ENCODE assay signal across 27 cellular contexts in the genomic region with DNA sequence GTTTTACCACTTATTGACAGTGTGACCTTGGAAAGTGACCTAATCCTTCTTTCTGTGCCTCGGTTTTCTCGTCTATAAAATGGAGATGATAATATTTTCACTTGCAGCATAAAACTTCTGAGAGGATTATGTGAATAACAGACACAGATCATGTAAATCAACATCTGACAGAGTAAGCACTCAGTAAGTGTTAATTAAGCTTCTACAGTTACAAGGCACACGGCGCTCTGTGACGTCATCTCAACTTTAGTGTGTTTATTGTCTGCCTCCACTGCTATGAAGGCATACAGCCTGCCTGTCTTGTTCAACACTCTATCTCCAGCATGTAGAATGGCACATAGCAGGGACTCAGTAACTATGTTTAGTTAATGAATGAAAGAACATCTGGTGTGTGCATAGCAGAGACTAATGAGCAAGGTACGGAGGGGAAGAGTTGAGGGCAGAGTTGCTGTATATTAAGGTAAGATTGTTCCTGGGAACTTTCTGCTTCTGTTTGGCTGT.
A peak's percentile ranks its signal among the peaks of the same experiment; 100 is the strongest.
DNase-seq lines count a peak whose midpoint lies in the region; ATAC-seq, FAIRE-seq and TF ChIP-seq lines count a peak whose summit lies in the region.
"Had no signal": no experiment of that assay in that cellular context is flagged by ENCODE, and none has a peak within 500 bp of the region (broad histone marks: within the 10 kb centered on the region; RNA-seq: fewer than 3 reads in every experiment).

No MANE protein-coding gene starts in this region.

- peak; percentile 8 for ATAC-seq in stimulated activated memory B cell treated with anti-CD40 and anti-IgM and Interleukin-4, amounts not matched to agents 10 μg/mL and 1 μg/mL and 100 μg/mL, for 72 hours
- ATAC-seq: CD8-positive, alpha-beta T cell; heart right ventricle; right cardiac atrium; stimulated activated naive CD8-positive, alpha-beta T cell treated with anti-CD3 and anti-CD28 coated beads, Interleukin-15, amount 100 ng/mL, for 72 hours had no signal

- no peak overlapping the region for H3K4me3 ChIP-seq in kidney (ENCODE audit: low read length in 2 of 2)
- no peak overlapping the region for H3K4me3 ChIP-seq in vagina
- H3K4me3 ChIP-seq: heart right ventricle, ovary had no signal

- intact Hi-C loops in kidney (cut with DNase I), result no loop called here
- intact Hi-C loops in vagina (cut with DNase I), result no loop called here

- no peaks in the 10 kb centered on the region for H3K27me3 Mint-ChIP-seq in stimulated activated memory B cell treated with anti-CD40 and anti-IgM and Interleukin-4, amounts not matched to agents 10 μg/mL and 1 μg/mL and 100 μg/mL, for 72 hours

- no peak for TF ChIP-seq CTCF in kidney (IDR thresholded peaks at IDR 0.05; ENCODE audit: borderline replicate concordance, extremely low read depth, insufficient read depth)
- TF ChIP-seq CTCF in vagina (IDR thresholded peaks at IDR 0.05), result no peak
- TF ChIP-seq CTCF in GM13976 (IDR thresholded peaks at IDR 0.05; ENCODE audit: borderline replicate concordance, control extremely low read depth, extremely low read depth, insufficient read depth, missing control alignments), result no peak

- H3K36me3 ChIP-seq in kidney (ENCODE audit: control insufficient read depth in 1 of 2, insufficient read depth in 2 of 2, low read length in 2 of 2) (no peaks in the 10 kb centered on the region), vagina (no peaks in the 10 kb centered on the region)
- H3K36me3 ChIP-seq: brain microvascular endothelial cell, heart right ventricle, ovary, WERI-Rb-1 had no signal

- H3K9me3 Mint-ChIP-seq in stimulated activated memory B cell treated with anti-CD40 and anti-IgM and Interleukin-4, amounts not matched to agents 10 μg/mL and 1 μg/mL and 100 μg/mL, for 72 hours, result peaks cover 9% of the 10 kb centered on the region
- H3K9me3 Mint-ChIP-seq: activated CD4-positive, alpha-beta T cell treated with anti-CD3 and anti-CD28 coated beads, Interleukin-2, amount 10 ng/mL, durations not matched to agents 24 days and 14 days; CD8-positive, alpha-beta T cell; nephron progenitor cell; stimulated activated naive CD8-positive, alpha-beta T cell treated with anti-CD3 and anti-CD28 coated beads, Interleukin-15, amount 100 ng/mL, for 72 hours had no signal

- peak; percentile 50 for FAIRE-seq in kidney (lab: Jason Lieb, UNC)

- no peak overlapping the region for H3K9ac ChIP-seq in kidney (ENCODE audit: low read length in 2 of 2)

- in situ Hi-C loops in GM13976 (cut with MboI; ENCODE audit: low sequenced_read_pairs, unreplicated experiment), result no loop called here

- peaks cover 10 to 13% of the 10 kb centered on the region in 2 donors for H3K4me1 ChIP-seq in kidney (ENCODE audit: control insufficient read depth in 1 of 2, insufficient read depth in 1 of 2, low read depth in 1 of 2, low read length in 2 of 2)
- H3K4me1 ChIP-seq in vagina, result peaks cover 15% of the 10 kb centered on the region

- DNase-seq in NCI-H2171 treated with DMSO at 0.1 percent for 48 hours (lab: John Stamatoyannopoulos, UW) (peak; percentile 36), NCI-H2171 (lab: John Stamatoyannopoulos, UW) (no peak), NCI-H774 (lab: John Stamatoyannopoulos, UW) (peak; percentile 13), kidney (no peak), vagina (ENCODE audit: extremely low spot score in 2 of 2) (no peak), GM13976 (ENCODE audit: low spot score) (no peak), NOMO-1 treated with DMSO at 0.1 percent for 48 hours (lab: John Stamatoyannopoulos, UW; ENCODE audit: unreplicated experiment) (no peak)
- DNase-seq: activated CD4-positive, alpha-beta T cell treated with anti-CD3 and anti-CD28 coated beads, Interleukin-2, amount 10 ng/mL, durations not matched to agents 24 days and 14 days; activated naive CD4-positive, alpha-beta T cell; activated T-cell treated with anti-CD3 and anti-CD28 coated beads, Interleukin-2, amount 50 U/mL, for 48 hours; AML-193; brain microvascular endothelial cell; CD8-positive, alpha-beta T cell; DMS79; effector CD4-positive, alpha-beta T cell; erythroblast; heart right ventricle; NCI-H1105; NCI-H2081 treated with DMSO at 0.1 percent for 48 hours; nephron progenitor cell; ovary; right cardiac atrium; stimulated activated naive CD8-positive, alpha-beta T cell treated with anti-CD3 and anti-CD28 coated beads, Interleukin-15, amount 100 ng/mL, for 72 hours; T-helper 9 cell; trophoblast cell; WERI-Rb-1 had no signal

- H3K9me3 ChIP-seq in kidney (ENCODE audit: control insufficient read depth in 1 of 2, low read length in 2 of 2), result peaks cover 0 to 6% of the 10 kb centered on the region in 2 donors
- no peaks in the 10 kb centered on the region for H3K9me3 ChIP-seq in vagina
- H3K9me3 ChIP-seq: heart right ventricle, ovary had no signal

- H3K27ac ChIP-seq in kidney (ENCODE audit: low read depth in 2 of 2, low read length in 2 of 2), result no peak overlapping the region
- H3K27ac ChIP-seq in vagina, result no peak overlapping the region
- H3K27ac ChIP-seq: brain microvascular endothelial cell, heart right ventricle, ovary, WERI-Rb-1 had no signal

- no peak overlapping the region for H3K27ac Mint-ChIP-seq in stimulated activated memory B cell treated with anti-CD40 and anti-IgM and Interleukin-4, amounts not matched to agents 10 μg/mL and 1 μg/mL and 100 μg/mL, for 72 hours
- H3K27ac Mint-ChIP-seq: activated CD4-positive, alpha-beta T cell treated with anti-CD3 and anti-CD28 coated beads, Interleukin-2, amount 10 ng/mL, durations not matched to agents 24 days and 14 days; CD8-positive, alpha-beta T cell; nephron progenitor cell; stimulated activated naive CD8-positive, alpha-beta T cell treated with anti-CD3 and anti-CD28 coated beads, Interleukin-15, amount 100 ng/mL, for 72 hours had no signal

- H3K36me3 Mint-ChIP-seq in stimulated activated memory B cell treated with anti-CD40 and anti-IgM and Interleukin-4, amounts not matched to agents 10 μg/mL and 1 μg/mL and 100 μg/mL, for 72 hours, result no peaks in the 10 kb centered on the region
- H3K36me3 Mint-ChIP-seq: CD8-positive, alpha-beta T cell had no signal

- H3K4me1 Mint-ChIP-seq in stimulated activated memory B cell treated with anti-CD40 and anti-IgM and Interleukin-4, amounts not matched to agents 10 μg/mL and 1 μg/mL and 100 μg/mL, for 72 hours, result no peaks in the 10 kb centered on the region
- H3K4me1 Mint-ChIP-seq: activated CD4-positive, alpha-beta T cell treated with anti-CD3 and anti-CD28 coated beads, Interleukin-2, amount 10 ng/mL, durations not matched to agents 24 days and 14 days; nephron progenitor cell; stimulated activated naive CD8-positive, alpha-beta T cell treated with anti-CD3 and anti-CD28 coated beads, Interleukin-15, amount 100 ng/mL, for 72 hours had no signal

- no peak for TF ChIP-seq POLR2A in vagina (IDR thresholded peaks at IDR 0.05)

- H3K4me3 Mint-ChIP-seq in stimulated activated memory B cell treated with anti-CD40 and anti-IgM and Interleukin-4, amounts not matched to agents 10 μg/mL and 1 μg/mL and 100 μg/mL, for 72 hours, result no peak overlapping the region
- H3K4me3 Mint-ChIP-seq: activated CD4-positive, alpha-beta T cell treated with anti-CD3 and anti-CD28 coated beads, Interleukin-2, amount 10 ng/mL, durations not matched to agents 24 days and 14 days; CD8-positive, alpha-beta T cell; nephron progenitor cell; stimulated activated naive CD8-positive, alpha-beta T cell treated with anti-CD3 and anti-CD28 coated beads, Interleukin-15, amount 100 ng/mL, for 72 hours had no signal

- H3K27me3 ChIP-seq in vagina, result no peaks in the 10 kb centered on the region
- H3K27me3 ChIP-seq: brain microvascular endothelial cell, heart right ventricle, ovary had no signal

Comparison
In these comparisons a context has a peak if more than half of its experiments do, and no peak if none do; other contexts are left out.
1. DNase-seq: peak in NCI-H2171 treated with DMSO at 0.1 percent for 48 hours (single experiment) and NCI-H774 (single experiment); none in NCI-H2171 (single experiment), kidney (single experiment), vagina (0 of 2), GM13976 (single experiment) and NOMO-1 treated with DMSO at 0.1 percent for 48 hours (single experiment).